Comparison of ENCODE assay signal across 24 cellular contexts in the genomic region with DNA sequence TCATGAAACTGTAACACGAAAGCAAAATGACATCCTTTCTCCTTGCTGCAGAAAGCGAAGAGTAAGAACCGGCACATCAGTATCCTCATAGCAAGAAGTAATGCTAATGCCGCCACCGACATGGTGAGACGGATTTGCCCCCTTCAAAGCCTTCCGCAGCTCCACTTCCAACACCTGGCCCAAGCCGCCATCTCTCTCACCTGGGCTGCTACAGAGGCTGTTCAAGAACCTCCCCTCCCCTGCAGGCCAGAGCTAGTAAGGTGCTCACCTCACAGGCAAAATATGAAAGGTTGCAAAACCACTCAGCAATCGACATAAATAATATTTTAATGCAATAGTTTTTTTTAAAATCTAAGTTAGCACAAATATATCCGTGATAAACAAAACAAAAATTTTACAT.
DNase-seq lines count a peak whose midpoint lies in the region; FAIRE-seq and TF ChIP-seq lines count a peak whose summit lies in the region.
"Had no signal": no experiment of that assay in that cellular context is flagged by ENCODE, and none has a peak within 500 bp of the region (broad histone marks: within the 10 kb centered on the region; RNA-seq: fewer than 3 reads in every experiment).

No MANE protein-coding gene starts in this region.

- FAIRE-seq in frontal cortex (lab: Jason Lieb, UNC) = no peak
- FAIRE-seq: A549, D721Med, GM12891, GM18507, H1 had no signal

- H3K4me1 ChIP-seq in endodermal cell (ENCODE audit: control insufficient read depth, insufficient read depth, low read length) (no peaks in the 10 kb centered on the region), neural progenitor cell (no peaks in the 10 kb centered on the region)
- H3K4me1 ChIP-seq: A549, BE2C had no signal

- DNase-seq in activated CD8-positive, alpha-beta memory T cell treated with anti-CD3 and anti-CD28 coated beads for 24 hours = peak; percentile 33
- DNase-seq in activated CD8-positive, alpha-beta memory T cell treated with anti-CD3 and anti-CD28 coated beads, Interleukin-2, amount 50 U/mL, for 48 hours = no peak
- DNase-seq in endodermal cell (peak; percentile 58), neural progenitor cell (ENCODE audit: low spot score) (no peak), epidermal melanocyte (ENCODE audit: insufficient read length, low spot score) (no peak), frontal cortex (ENCODE audit: low spot score in 2 of 2) (no peak)
- DNase-seq: 8988T; ACHN; AML-193; BE2C; CD4-positive, alpha-beta T cell; CD8-positive, alpha-beta memory T cell; DMS 273 treated with DMSO at 0.1 percent for 48 hours; DMS53; DMS79 treated with DMSO at 0.1 percent for 48 hours; GF-D8; H7 had no signal

- H3K9ac ChIP-seq in endodermal cell (ENCODE audit: extremely low read depth, low read length, poor library complexity, severe bottlenecking) (no peak overlapping the region), neural progenitor cell (no peak overlapping the region)
- H3K9ac ChIP-seq: BLaER1 treated with 17β-estradiol and CSF1 and Interleukin-3, amounts not matched to agents 10 nM and 100 nM had no signal

- 94 to 100% methylated on average over 6 to 10 of the region's 10 CpGs for WGBS in endodermal cell (ENCODE audit: insufficient coverage in 1 of 2, insufficient read length in 1 of 2), 2 experiments

- no peak overlapping the region for H3K4me2 ChIP-seq in neural progenitor cell
- H3K4me2 ChIP-seq: A549; BLaER1 treated with 17β-estradiol and CSF1 and Interleukin-3, amounts not matched to agents 10 nM and 100 nM had no signal

- H3K36me3 ChIP-seq in endodermal cell (ENCODE audit: control insufficient read depth, insufficient read depth, low read length) (no peaks in the 10 kb centered on the region), neural progenitor cell (no peaks in the 10 kb centered on the region)
- H3K36me3 ChIP-seq: BE2C; BLaER1 treated with 17β-estradiol and CSF1 and Interleukin-3, amounts not matched to agents 10 nM and 100 nM had no signal

- peak; percentile 36 for TF ChIP-seq CTCF in endodermal cell (conservative IDR thresholded peaks at IDR 0.05)
- TF ChIP-seq CTCF in neural progenitor cell (IDR thresholded peaks at IDR 0.05) = no peak

- H3K79me2 ChIP-seq in neural progenitor cell (ENCODE audit: low read depth) = no peaks in the 10 kb centered on the region

- no peaks in the 10 kb centered on the region for H3F3A ChIP-seq in neural progenitor cell (ENCODE audit: low read depth)

- H3K4me1 Mint-ChIP-seq in endodermal cell = no peaks in the 10 kb centered on the region
- peaks cover 2% of the 10 kb centered on the region for H3K4me1 Mint-ChIP-seq in neural progenitor cell
- H3K4me1 Mint-ChIP-seq: CD14-positive monocyte; CD8-positive, alpha-beta memory T cell had no signal

- H3K4me3 ChIP-seq in endodermal cell (ENCODE audit: low read length) = no peak overlapping the region
- no peak overlapping the region for H3K4me3 ChIP-seq in neural progenitor cell
- H3K4me3 ChIP-seq: A549; BLaER1 treated with 17β-estradiol and CSF1 and Interleukin-3, amounts not matched to agents 10 nM and 100 nM had no signal

- peaks cover 30% of the 10 kb centered on the region for H3K9me3 ChIP-seq in endodermal cell (ENCODE audit: control insufficient read depth, low read length)
- no peaks in the 10 kb centered on the region for H3K9me3 ChIP-seq in neural progenitor cell (ENCODE audit: low read depth)
- H3K9me3 ChIP-seq: A549, BE2C had no signal

- no peaks in the 10 kb centered on the region for H4K20me1 ChIP-seq in neural progenitor cell (ENCODE audit: low read depth)
- H4K20me1 ChIP-seq: BLaER1 treated with 17β-estradiol and CSF1 and Interleukin-3, amounts not matched to agents 10 nM and 100 nM had no signal

- H3K27me3 ChIP-seq in endodermal cell (ENCODE audit: control insufficient read depth, insufficient read depth, low read length, poor library complexity, severe bottlenecking) = no peaks in the 10 kb centered on the region
- no peaks in the 10 kb centered on the region for H3K27me3 ChIP-seq in neural progenitor cell
- H3K27me3 ChIP-seq: BE2C; BLaER1 treated with 17β-estradiol and CSF1 and Interleukin-3, amounts not matched to agents 10 nM and 100 nM had no signal

- no peaks in the 10 kb centered on the region for H3K36me3 Mint-ChIP-seq in endodermal cell (ENCODE audit: low read depth)
- H3K36me3 Mint-ChIP-seq in neural progenitor cell = peaks cover 3% of the 10 kb centered on the region
- H3K36me3 Mint-ChIP-seq: CD14-positive monocyte had no signal

- H3K9me3 Mint-ChIP-seq in endodermal cell (peaks cover 30% of the 10 kb centered on the region), neural progenitor cell (peaks cover 14% of the 10 kb centered on the region)
- H3K9me3 Mint-ChIP-seq: CD4-positive, alpha-beta T cell; CD8-positive, alpha-beta memory T cell had no signal

- no peak overlapping the region for H3K27ac ChIP-seq in endodermal cell (ENCODE audit: low read depth, low read length)
- H3K27ac ChIP-seq in neural progenitor cell = no peak overlapping the region
- H3K27ac ChIP-seq: A549; BLaER1 treated with 17β-estradiol and CSF1 and Interleukin-3, amounts not matched to agents 10 nM and 100 nM had no signal

- H3K27me3 Mint-ChIP-seq in endodermal cell (ENCODE audit: insufficient read depth) (peaks cover 3% of the 10 kb centered on the region), neural progenitor cell (ENCODE audit: insufficient read depth, low read depth) (peaks cover 11% of the 10 kb centered on the region)

- H2AFZ ChIP-seq in neural progenitor cell (replicated peaks) = no peak overlapping the region

- H3K27ac Mint-ChIP-seq in endodermal cell (no peak overlapping the region), neural progenitor cell (peak overlapping the region; percentile 11)
- H3K27ac Mint-ChIP-seq: CD14-positive monocyte; CD4-positive, alpha-beta T cell; CD8-positive, alpha-beta memory T cell had no signal

- H3K4me3 Mint-ChIP-seq in endodermal cell (no peak overlapping the region), neural progenitor cell (no peak overlapping the region)
- H3K4me3 Mint-ChIP-seq: CD14-positive monocyte; CD4-positive, alpha-beta T cell; CD8-positive, alpha-beta memory T cell had no signal

Comparison
In these comparisons a context has a peak if more than half of its experiments do, and no peak if none do; other contexts are left out.
1. DNase-seq: peak in activated CD8-positive, alpha-beta memory T cell treated with anti-CD3 and anti-CD28 coated beads for 24 hours (single experiment) and endodermal cell (single experiment); none in activated CD8-positive, alpha-beta memory T cell treated with anti-CD3 and anti-CD28 coated beads, Interleukin-2, amount 50 U/mL, for 48 hours (single experiment), neural progenitor cell (single experiment), epidermal melanocyte (single experiment) and frontal cortex (0 of 2).